ENCODE assay signal across 8 cellular contexts in the genomic region with DNA sequence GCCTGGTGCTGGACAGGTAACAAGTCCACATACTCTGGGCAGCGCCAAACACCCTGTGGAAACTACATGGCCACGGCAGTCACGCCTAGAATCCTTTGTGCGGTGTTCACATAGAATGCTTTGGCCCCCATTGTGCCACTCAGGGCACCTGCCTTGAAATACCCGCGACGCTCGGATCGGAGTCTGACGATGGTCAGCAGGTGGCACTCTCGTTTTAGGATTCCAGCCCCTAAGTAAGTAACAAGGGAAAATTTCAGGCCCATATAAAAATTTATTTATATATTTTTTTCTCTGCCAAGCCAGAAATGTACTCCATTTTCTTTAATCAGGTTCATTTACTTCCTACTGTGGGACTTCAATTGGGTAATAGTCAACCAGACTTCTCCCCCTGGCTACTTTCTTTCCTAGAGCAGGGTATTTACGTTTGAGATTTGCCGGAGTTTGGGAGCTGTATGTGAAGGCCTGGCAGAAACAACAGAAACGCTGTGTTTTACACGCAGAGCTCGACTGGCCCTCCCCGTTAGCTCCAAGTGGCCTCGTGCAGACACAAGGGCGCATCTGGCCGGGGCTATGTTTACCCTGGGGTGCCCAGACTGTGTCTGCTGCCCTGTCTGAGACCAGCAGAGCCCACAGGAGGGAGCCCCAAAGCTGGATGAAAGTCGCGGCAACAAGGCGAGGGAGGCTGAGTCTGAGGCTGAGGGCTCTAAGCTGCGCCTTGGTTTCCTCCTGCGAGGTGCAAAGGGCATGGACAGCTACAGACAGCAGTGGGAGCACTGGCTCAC. TPM values are rescaled to one million over a fixed set of nuclear protein-coding genes. Genes with fewer than 3 reads are reported as not detected.
DNase-seq lines count a peak whose midpoint lies in the region; ATAC-seq and TF ChIP-seq lines count a peak whose summit lies in the region.

No MANE protein-coding gene starts in this region.

- no peak overlapping the region for H3K4me2 ChIP-seq in PC-9

- H2AFZ ChIP-seq in PC-9 = no peak overlapping the region

- H3K27me3 Mint-ChIP-seq in activated CD4-positive, alpha-beta T cell treated with anti-CD3 and anti-CD28 coated beads, Interleukin-2, amount 10 ng/mL, durations not matched to agents 24 days and 14 days = no peaks in the 10 kb centered on the region

- no peaks in the 10 kb centered on the region for H3K79me2 ChIP-seq in PC-9 (ENCODE audit: low read depth)

- H3K27ac ChIP-seq in PC-9 (no peak overlapping the region), esophagus (ENCODE audit: low read depth in 2 of 2, low read length in 1 of 2) (peak overlapping the region; percentile 10 to 74), aorta (ENCODE audit: low read depth in 1 of 2, low read length in 2 of 2) (no peak overlapping the region)

- H3K9me2 ChIP-seq in PC-9 (ENCODE audit: insufficient read depth) = no peaks in the 10 kb centered on the region

- H3K9me3 Mint-ChIP-seq in activated CD4-positive, alpha-beta T cell treated with anti-CD3 and anti-CD28 coated beads, Interleukin-2, amount 10 ng/mL, durations not matched to agents 24 days and 14 days = peaks cover 3% of the 10 kb centered on the region

- H3K27ac Mint-ChIP-seq in activated CD4-positive, alpha-beta T cell treated with anti-CD3 and anti-CD28 coated beads, Interleukin-2, amount 10 ng/mL, durations not matched to agents 24 days and 14 days = no peak overlapping the region

- H4K20me1 ChIP-seq in PC-9 (ENCODE audit: insufficient read depth) = no peaks in the 10 kb centered on the region

- no peaks in the 10 kb centered on the region for H3K4me1 Mint-ChIP-seq in activated CD4-positive, alpha-beta T cell treated with anti-CD3 and anti-CD28 coated beads, Interleukin-2, amount 10 ng/mL, durations not matched to agents 24 days and 14 days

- peak; percentile 4 for DNase-seq in stimulated activated CD4-positive, alpha-beta T cell treated with anti-CD3 and anti-CD28 coated beads, Interleukin-15, amount 100 ng/mL, for 24 hours
- DNase-seq in stimulated activated CD4-positive, alpha-beta T cell treated with anti-CD3 and anti-CD28 coated beads, Interleukin-4, amount 100 ng/mL, for 24 hours = no peak
- DNase-seq in PC-9 (peak; percentile 39 to 50), midbrain (lab: John Stamatoyannopoulos, UW) (peak; percentile 81), aorta (peak; percentile 78 to 86)
- no peak for DNase-seq in activated CD4-positive, alpha-beta T cell treated with anti-CD3 and anti-CD28 coated beads, Interleukin-2, amount 10 ng/mL, durations not matched to agents 24 days and 14 days

- POLR2A ChIA-PET in PC-9 (lab: Charles Lee; ENCODE audit: unreplicated experiment) = no interaction called here

- no peaks in the 10 kb centered on the region for H3K36me3 ChIP-seq in PC-9 (ENCODE audit: low read depth)
- H3K36me3 ChIP-seq in esophagus (ENCODE audit: control insufficient read depth in 2 of 2, insufficient read depth in 2 of 2, low read length in 1 of 2) = no peaks in the 10 kb centered on the region
- no peaks in the 10 kb centered on the region for H3K36me3 ChIP-seq in aorta (ENCODE audit: control insufficient read depth in 1 of 2, insufficient read depth in 2 of 2, low read length in 1 of 2)

- H3K9me3 ChIP-seq in PC-9 (ENCODE audit: insufficient read depth, low read depth) (no peaks in the 10 kb centered on the region), esophagus (ENCODE audit: control insufficient read depth in 2 of 2, insufficient read depth in 1 of 2, low read depth in 1 of 2, low read length in 1 of 2) (no peaks in the 10 kb centered on the region), aorta (ENCODE audit: control insufficient read depth, low read length) (no peaks in the 10 kb centered on the region)

- TF ChIP-seq CTCF in PC-9 (conservative IDR thresholded peaks at IDR 0.05) = peak; percentile 67

- no peaks in the 10 kb centered on the region for H3K4me1 ChIP-seq in PC-9 (replicated peaks; ENCODE audit: insufficient read depth)
- H3K4me1 ChIP-seq in esophagus (ENCODE audit: control insufficient read depth in 2 of 2, insufficient read depth in 2 of 2, low read length in 1 of 2) = peaks cover 0 to 4% of the 10 kb centered on the region in 2 donors
- H3K4me1 ChIP-seq in aorta (ENCODE audit: control insufficient read depth in 1 of 2, insufficient read depth in 2 of 2, low read length in 2 of 2) = no peaks in the 10 kb centered on the region

- ATAC-seq in aorta (ENCODE audit: low FRiP score) = peak; percentile 86
- ATAC-seq in HG03565 (IDR thresholded peaks at IDR 0.05; ENCODE audit: unreplicated experiment) = no peak

- no peaks in the 10 kb centered on the region for H3F3A ChIP-seq in PC-9 (ENCODE audit: insufficient read depth, low read depth)

- H3K36me3 Mint-ChIP-seq in activated CD4-positive, alpha-beta T cell treated with anti-CD3 and anti-CD28 coated beads, Interleukin-2, amount 10 ng/mL, durations not matched to agents 24 days and 14 days (ENCODE audit: low read depth) = no peaks in the 10 kb centered on the region

- intact Hi-C loops in PC-9 (cut with micrococcal nuclease; ENCODE audit: unreplicated experiment) (loop anchor here (1.0 to 5.0 kb wide), 5 partner anchors 295 to 1208 kb away; a partner anchor contains a TSS), aorta (cut with DNase I) (loop anchor here in 1 of 2 donors (5.0 to 10.0 kb wide), 3 partner anchors 295 to 1115 kb away; a partner anchor contains a TSS)
- intact Hi-C loops in activated CD4-positive, alpha-beta T cell treated with anti-CD3 and anti-CD28 coated beads, Interleukin-2, amount 10 ng/mL, durations not matched to agents 24 days and 14 days (cut with micrococcal nuclease) = no loop called here

- H3K4me3 ChIP-seq in PC-9 (no peak overlapping the region), esophagus (ENCODE audit: low read depth in 1 of 2, low read length in 2 of 2) (peak overlapping the region in 1 of 2 donors; percentile 16), aorta (ENCODE audit: low read length in 2 of 2) (no peak overlapping the region)

- CTCF ChIA-PET in PC-9 (lab: Charles Lee) = interaction anchor here (0.6 to 1.4 kb wide), 4 partner anchors 145 to 1208 kb away, joined by 3 to 15 read pairs (median 3); a partner anchor contains a TSS

- 16 to 21% methylated on average over 25 of the region's 25 CpGs for WGBS in esophagus, 2 donors
- WGBS in aorta, 2 donors = 20 to 26% methylated on average over 25 of the region's 25 CpGs

- H3K27me3 ChIP-seq in PC-9 (ENCODE audit: insufficient read depth, low read depth) (peaks cover 11% of the 10 kb centered on the region), esophagus (ENCODE audit: control insufficient read depth in 1 of 2, insufficient read depth in 2 of 2, low read length in 2 of 2) (no peaks in the 10 kb centered on the region), aorta (ENCODE audit: control insufficient read depth in 1 of 2, insufficient read depth in 2 of 2, low read length in 1 of 2) (no peaks in the 10 kb centered on the region)

- no TSS peak for BruUV-seq in PC-9 (replicated peaks; lab: Mats Ljungman, UMichigan)

- no peak overlapping the region for H3K4me3 Mint-ChIP-seq in activated CD4-positive, alpha-beta T cell treated with anti-CD3 and anti-CD28 coated beads, Interleukin-2, amount 10 ng/mL, durations not matched to agents 24 days and 14 days

RNA-seq across cellular contexts. Expression of a gene that starts 41.6 kb away (rescaled TPM):
- not detected in 2 replicates for total RNA-seq in PC-9 (2021)
- not detected for polyA plus RNA-seq in esophagus
- total RNA-seq in aorta = not detected
- polyA plus RNA-seq in aorta = not detected
- total RNA-seq in activated CD4-positive, alpha-beta T cell treated with anti-CD3 and anti-CD28 coated beads, Interleukin-2, amount 10 ng/mL, durations not matched to agents 24 days and 14 days = not detected in 2 replicates

Comparison
In these comparisons a context has a peak if more than half of its experiments do, and no peak if none do; other contexts are left out.
1. DNase-seq: peak in stimulated activated CD4-positive, alpha-beta T cell treated with anti-CD3 and anti-CD28 coated beads, Interleukin-15, amount 100 ng/mL, for 24 hours (single experiment), PC-9 (2 of 2), midbrain (single experiment) and aorta (2 of 2); none in stimulated activated CD4-positive, alpha-beta T cell treated with anti-CD3 and anti-CD28 coated beads, Interleukin-4, amount 100 ng/mL, for 24 hours (single experiment) and activated CD4-positive, alpha-beta T cell treated with anti-CD3 and anti-CD28 coated beads, Interleukin-2, amount 10 ng/mL, durations not matched to agents 24 days and 14 days (single experiment).
2. H3K27ac ChIP-seq: peak in esophagus (2 of 2); none in PC-9 (single experiment) and aorta (0 of 2).